ENCODE assay signal across 30 cellular contexts in the genomic region with DNA sequence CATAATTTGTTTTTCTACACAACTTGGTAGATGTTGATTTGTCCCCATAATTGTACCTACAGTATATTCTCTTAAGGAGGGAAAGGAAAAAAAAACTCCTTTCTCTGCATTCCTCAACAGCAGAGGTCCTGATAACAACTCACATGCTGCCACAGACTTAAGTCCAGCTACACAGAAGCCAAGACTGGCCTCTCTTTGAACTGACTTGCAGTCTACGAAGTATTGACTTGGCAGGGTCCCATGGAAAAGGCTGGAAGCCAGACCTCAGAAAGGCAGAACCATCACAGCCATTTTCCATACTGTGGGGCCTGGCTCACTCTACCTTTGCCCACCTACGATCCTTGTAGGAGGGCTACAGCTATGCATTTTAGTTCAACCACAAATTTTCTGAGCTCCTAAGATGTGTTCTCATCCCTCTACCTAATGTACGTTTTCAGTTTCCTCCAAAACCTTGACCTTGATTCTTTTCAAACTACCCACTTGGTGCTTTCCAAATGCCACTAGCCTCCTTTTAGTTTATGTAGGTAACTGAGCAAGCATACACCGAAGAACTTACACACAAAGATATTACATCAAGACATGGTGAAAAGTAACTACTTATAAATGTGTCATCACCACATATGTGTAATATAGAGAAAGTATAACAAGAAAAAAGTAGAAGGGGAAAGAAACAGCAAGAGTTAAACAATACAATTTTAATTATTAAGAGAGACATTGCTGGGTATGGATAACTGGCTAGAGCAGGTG. TPM values are rescaled to one million over a fixed set of nuclear protein-coding genes. Genes with fewer than 3 reads are reported as not detected.
"Had no signal": no experiment of that assay in that cellular context is flagged by ENCODE, and none has a peak within 500 bp of the region (broad histone marks: within the 10 kb centered on the region; RNA-seq: fewer than 3 reads in every experiment).

No MANE protein-coding gene starts in this region.

- H3K4me1 ChIP-seq: parathyroid adenoma, vagina had no signal

- FAIRE-seq: keratinocyte had no signal

- H3K4me1 Mint-ChIP-seq: activated CD4-positive, alpha-beta T cell treated with anti-CD3 and anti-CD28 coated beads, Interleukin-2, amount 10 ng/mL, durations not matched to agents 7 days and 5 days; activated naive CD4-positive, alpha-beta T cell treated with anti-CD3 and anti-CD28 coated beads, Interleukin-2, amount 10 ng/mL, durations not matched to agents 7 days and 5 days; activated naive CD8-positive, alpha-beta T cell treated with anti-CD3 and anti-CD28 coated beads, Interleukin-2, amount 10 ng/mL, durations not matched to agents 7 days and 5 days; naive thymus-derived CD4-positive, alpha-beta T cell had no signal

- H3K4me3 ChIP-seq: body of pancreas, coronary artery, gastroesophageal sphincter, hepatocyte, vagina had no signal

- DNase-seq: activated CD4-positive, alpha-beta T cell treated with anti-CD3 and anti-CD28 coated beads for 1 hour; activated CD4-positive, alpha-beta T cell treated with anti-CD3 and anti-CD28 coated beads, Interleukin-2, amount 10 ng/mL, durations not matched to agents 7 days and 5 days; activated gamma-delta T cell; activated naive CD4-positive, alpha-beta T cell treated with anti-CD3 and anti-CD28 coated beads, Interleukin-2, amount 10 ng/mL, durations not matched to agents 7 days and 5 days; activated naive CD8-positive, alpha-beta T cell treated with anti-CD3 and anti-CD28 coated beads, Interleukin-2, amount 10 ng/mL, durations not matched to agents 7 days and 5 days; activated T-cell treated with anti-CD3 and anti-CD28 coated beads for 4 hours; amygdala; cerebellar nuclear complex; dorsolateral prefrontal cortex; effector memory CD4-positive, alpha-beta T cell; left cardiac atrium; midbrain; naive thymus-derived CD4-positive, alpha-beta T cell; right cardiac atrium; stimulated activated CD4-positive, alpha-beta T cell treated with anti-CD3 and anti-CD28 coated beads, Interleukin-15, amount 100 ng/mL, for 24 hours; stimulated activated CD4-positive, alpha-beta T cell treated with anti-CD3 and anti-CD28 coated beads, Interleukin-2, amount 100 ng/mL, for 24 hours; stimulated activated naive CD4-positive, alpha-beta T cell; T-helper 2 cell had no signal

- H3K27me3 Mint-ChIP-seq: type B pancreatic cell had no signal

- H3K27ac ChIP-seq: body of pancreas, coronary artery, dorsolateral prefrontal cortex, gastroesophageal sphincter, hepatocyte, parathyroid adenoma, vagina had no signal

- H3K36me3 Mint-ChIP-seq: activated naive CD4-positive, alpha-beta T cell treated with anti-CD3 and anti-CD28 coated beads, Interleukin-2, amount 10 ng/mL, durations not matched to agents 7 days and 5 days; activated naive CD8-positive, alpha-beta T cell treated with anti-CD3 and anti-CD28 coated beads, Interleukin-2, amount 10 ng/mL, durations not matched to agents 7 days and 5 days; naive thymus-derived CD4-positive, alpha-beta T cell; type B pancreatic cell; WTC11 had no signal

- H3K27ac Mint-ChIP-seq: activated CD4-positive, alpha-beta T cell treated with anti-CD3 and anti-CD28 coated beads, Interleukin-2, amount 10 ng/mL, durations not matched to agents 7 days and 5 days; activated naive CD4-positive, alpha-beta T cell treated with anti-CD3 and anti-CD28 coated beads, Interleukin-2, amount 10 ng/mL, durations not matched to agents 7 days and 5 days; activated naive CD8-positive, alpha-beta T cell treated with anti-CD3 and anti-CD28 coated beads, Interleukin-2, amount 10 ng/mL, durations not matched to agents 7 days and 5 days; activated T-helper 1 cell treated with anti-CD3 and anti-CD28 coated beads, Interleukin-12 subunit alpha, Interleukin-12 subunit beta, Interleukin-2, Interleukin-4 antibody, amounts not matched to agents 30 ng/mL and 10 ng/mL and 1 ng/mL, durations not matched to agents 14 hours and 24 hours and 36 hours; naive thymus-derived CD4-positive, alpha-beta T cell; type B pancreatic cell; WTC11 had no signal

- H3K27me3 ChIP-seq: body of pancreas, dorsolateral prefrontal cortex, gastroesophageal sphincter, hepatocyte, vagina had no signal

- H3K9me3 ChIP-seq: body of pancreas, gastroesophageal sphincter, vagina had no signal

- ATAC-seq: body of pancreas; gastroesophageal sphincter; naive thymus-derived CD4-positive, alpha-beta T cell; SK-N-SH treated with all-trans-retinoic acid at 6 μM for 48 hours; WTC11 had no signal

- H3K9me3 Mint-ChIP-seq: activated CD4-positive, alpha-beta T cell treated with anti-CD3 and anti-CD28 coated beads, Interleukin-2, amount 10 ng/mL, durations not matched to agents 7 days and 5 days; activated naive CD4-positive, alpha-beta T cell treated with anti-CD3 and anti-CD28 coated beads, Interleukin-2, amount 10 ng/mL, durations not matched to agents 7 days and 5 days; activated naive CD8-positive, alpha-beta T cell treated with anti-CD3 and anti-CD28 coated beads, Interleukin-2, amount 10 ng/mL, durations not matched to agents 7 days and 5 days; activated T-helper 1 cell treated with anti-CD3 and anti-CD28 coated beads, Interleukin-12 subunit alpha, Interleukin-12 subunit beta, Interleukin-2, Interleukin-4 antibody, amounts not matched to agents 30 ng/mL and 10 ng/mL and 1 ng/mL, durations not matched to agents 14 hours and 24 hours and 36 hours; type B pancreatic cell had no signal

- H3K36me3 ChIP-seq: vagina had no signal

- H3K4me3 Mint-ChIP-seq: activated CD4-positive, alpha-beta T cell treated with anti-CD3 and anti-CD28 coated beads, Interleukin-2, amount 10 ng/mL, durations not matched to agents 7 days and 5 days; activated naive CD4-positive, alpha-beta T cell treated with anti-CD3 and anti-CD28 coated beads, Interleukin-2, amount 10 ng/mL, durations not matched to agents 7 days and 5 days; activated naive CD8-positive, alpha-beta T cell treated with anti-CD3 and anti-CD28 coated beads, Interleukin-2, amount 10 ng/mL, durations not matched to agents 7 days and 5 days; activated T-helper 1 cell treated with anti-CD3 and anti-CD28 coated beads, Interleukin-12 subunit alpha, Interleukin-12 subunit beta, Interleukin-2, Interleukin-4 antibody, amounts not matched to agents 30 ng/mL and 10 ng/mL and 1 ng/mL, durations not matched to agents 14 hours and 24 hours and 36 hours; naive thymus-derived CD4-positive, alpha-beta T cell; type B pancreatic cell; WTC11 had no signal

RNA-seq across cellular contexts. Expression of a gene that starts 12.2 kb away (rescaled TPM):
- total RNA-seq: pulmonary artery endothelial cell had no signal
- polyA plus RNA-seq: keratinocyte; naive thymus-derived CD4-positive, alpha-beta T cell had no signal
